Comparison of ENCODE assay signal across 12 cellular contexts in genomic region chrX:15465347-15465746, GRCh38.
DNase-seq lines count a peak whose midpoint lies in the region; ATAC-seq lines count a peak whose summit lies in the region.
"Had no signal": no experiment of that assay in that cellular context is flagged by ENCODE, and none has a peak within 500 bp of the region (broad histone marks: within the 10 kb centered on the region; RNA-seq: fewer than 3 reads in every experiment).

No MANE protein-coding gene starts in this region.

- in situ Hi-C loops in KBM-7 (cut with MboI; ENCODE audit: low pct_unique_long_range_greater_than_20kb, low sequenced_read_pairs) = no loop called here

- ATAC-seq in GM18498 (IDR thresholded peaks at IDR 0.05; ENCODE audit: unreplicated experiment) = peak; percentile 56
- ATAC-seq in GM21619 (IDR thresholded peaks at IDR 0.05; ENCODE audit: unreplicated experiment) = peak; percentile 70
- ATAC-seq: right lobe of liver had no signal

- peak; percentile 26 for DNase-seq in KBM-7
- DNase-seq in germinal center (ENCODE audit: low spot score) = peak; percentile 19
- DNase-seq in hypothalamus (lab: John Stamatoyannopoulos, UW) = no peak
- DNase-seq in HUDEP-2 (lab: John Stamatoyannopoulos, UW; ENCODE audit: unreplicated experiment in 76 of 76) = no peak
- DNase-seq in glomerular visceral epithelial cell (ENCODE audit: extremely low spot score) = no peak
- no peak for DNase-seq in activated T-cell treated with anti-CD3 and anti-CD28 coated beads for 4 hours
- DNase-seq: activated CD8-positive, alpha-beta memory T cell treated with anti-CD3 and anti-CD28 coated beads, Interleukin-2, amount 50 U/mL, for 48 hours; DND-41; NCI-H1092 treated with DMSO at 0.1 percent for 48 hours; right lobe of liver had no signal

Comparison
In these comparisons a context has a peak if more than half of its experiments do, and no peak if none do; other contexts are left out.
1. DNase-seq: peak in KBM-7 (single experiment) and germinal center (single experiment); none in hypothalamus (0 of 51), HUDEP-2 (0 of 76), glomerular visceral epithelial cell (single experiment) and activated T-cell treated with anti-CD3 and anti-CD28 coated beads for 4 hours (single experiment).